Comparison of ENCODE assay signal across 8 cellular contexts in the genomic region with DNA sequence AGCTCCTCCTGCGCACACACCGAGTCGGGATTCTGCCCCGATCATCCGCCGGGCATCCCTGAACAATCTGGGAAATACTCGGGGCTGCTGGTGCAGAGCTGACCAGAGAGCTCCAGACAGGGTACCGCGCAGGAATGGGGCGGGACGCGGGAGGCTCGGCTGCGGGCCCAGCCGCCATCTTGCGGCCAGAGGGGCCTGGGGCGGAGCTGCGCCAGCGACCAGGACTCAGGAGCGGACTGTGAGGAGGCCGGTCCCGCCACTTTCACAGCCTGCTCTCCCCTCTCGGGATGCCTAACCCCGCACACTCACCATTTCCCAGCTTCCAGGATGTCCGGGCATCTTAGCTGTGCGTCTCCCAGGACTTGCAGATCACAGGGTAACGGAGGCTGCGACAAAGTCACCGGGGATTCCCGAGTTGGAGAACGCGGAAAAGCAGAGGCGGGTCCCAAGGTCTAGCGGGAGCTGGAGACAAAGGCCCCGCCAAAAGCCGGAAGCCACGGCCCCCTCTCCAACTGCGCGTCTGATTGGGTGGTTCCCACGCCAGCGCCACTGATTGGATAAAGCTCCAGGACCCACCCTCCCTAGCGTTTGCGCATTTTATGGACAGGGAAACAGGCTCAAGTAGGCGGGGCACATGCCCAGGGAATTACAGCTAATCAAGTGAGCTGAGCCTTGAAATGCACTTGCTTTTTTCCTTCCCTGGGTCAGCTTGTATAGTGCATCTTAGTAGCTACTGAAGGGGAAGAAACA. TPM values are rescaled to one million over a fixed set of nuclear protein-coding genes. Genes with fewer than 3 reads are reported as not detected.
DNase-seq lines count a peak whose midpoint lies in the region; ATAC-seq lines count a peak whose summit lies in the region.

No MANE protein-coding gene starts in this region.

- ATAC-seq in GM18867 (IDR thresholded peaks at IDR 0.05; ENCODE audit: unreplicated experiment), result peak; percentile 94
- ATAC-seq in HG03135 (IDR thresholded peaks at IDR 0.05; ENCODE audit: unreplicated experiment), result peak; percentile 96
- peak; percentile 98 for ATAC-seq in effector memory CD8-positive, alpha-beta T cell (replicated peaks)

- peak overlapping the region; percentile 91 to 94 for H3K4me3 Mint-ChIP-seq in effector memory CD8-positive, alpha-beta T cell

- peak; percentile 83 to 94 for DNase-seq in NCI-H526 (lab: John Stamatoyannopoulos, UW)
- DNase-seq in activated CD8-positive, alpha-beta memory T cell treated with anti-CD3 and anti-CD28 coated beads for 48 hours (ENCODE audit: low read depth in 2 of 3, low spot score in 2 of 3), result peak; percentile 65 to 78 (median 76)
- peak; percentile 83 to 86 (median 85) for DNase-seq in effector memory CD8-positive, alpha-beta T cell
- peak; percentile 97 for DNase-seq in lung microvascular endothelial cell (ENCODE audit: low read depth in 2 of 2)
- DNase-seq in stimulated activated CD4-positive, alpha-beta T cell treated with anti-CD3 and anti-CD28 coated beads, TNF-alpha, amount 100 ng/mL, for 24 hours (ENCODE audit: low read depth in 3 of 3), result peak; percentile 85 to 90 (median 87)

- no peaks in the 10 kb centered on the region for H3K27me3 ChIP-seq in ACC112 (ENCODE audit: insufficient read depth, low read length)

- H3K27ac ChIP-seq in ACC112 (ENCODE audit: low read depth, low read length), result peak overlapping the region; percentile 69

- H3K9me3 Mint-ChIP-seq in effector memory CD8-positive, alpha-beta T cell, result no peaks in the 10 kb centered on the region

- H3K27me3 Mint-ChIP-seq in effector memory CD8-positive, alpha-beta T cell, result no peaks in the 10 kb centered on the region

- 0 out of 2 replicates have a peak, but pooled peaks cover 7% of the 10 kb centered on the region for H3K36me3 ChIP-seq in ACC112 (ENCODE audit: insufficient read depth, low read length)

- peaks cover 12% of the 10 kb centered on the region for H3K79me2 ChIP-seq in ACC112 (ENCODE audit: control insufficient read depth, insufficient read depth, low read length, unreplicated experiment)

- H3K4me1 ChIP-seq in ACC112 (ENCODE audit: control insufficient read depth, insufficient read depth, low read length, unreplicated experiment), result no peaks in the 10 kb centered on the region

- H3K36me3 Mint-ChIP-seq in effector memory CD8-positive, alpha-beta T cell (ENCODE audit: insufficient read depth), result peaks cover 11% of the 10 kb centered on the region

- peak overlapping the region; percentile 81 for H3K4me3 ChIP-seq in ACC112 (ENCODE audit: low read depth, low read length)

- peak overlapping the region; percentile 95 for H2AFZ ChIP-seq in ACC112 (ENCODE audit: low read length, unreplicated experiment)

- H3K4me1 Mint-ChIP-seq in effector memory CD8-positive, alpha-beta T cell (ENCODE audit: low read depth in 2 of 2), result peaks cover 15 to 16% of the 10 kb centered on the region in 2 donors

- H3K27ac Mint-ChIP-seq in effector memory CD8-positive, alpha-beta T cell, result peak overlapping the region; percentile 90 to 92

RNA-seq across cellular contexts. Expression of a gene that starts 15.8 kb away (rescaled TPM):
- total RNA-seq in lung microvascular endothelial cell, result 5.0 and 10.5 TPM in 2 replicates

Comparison
In these comparisons a context has a peak if more than half of its experiments do, and no peak if none do; other contexts are left out.
1. Peak in every context shown above with its lines: DNase-seq, ATAC-seq, H3K4me3 ChIP-seq and H3K27ac ChIP-seq.